Comparison of ENCODE assay signal across 25 cellular contexts in the genomic region with DNA sequence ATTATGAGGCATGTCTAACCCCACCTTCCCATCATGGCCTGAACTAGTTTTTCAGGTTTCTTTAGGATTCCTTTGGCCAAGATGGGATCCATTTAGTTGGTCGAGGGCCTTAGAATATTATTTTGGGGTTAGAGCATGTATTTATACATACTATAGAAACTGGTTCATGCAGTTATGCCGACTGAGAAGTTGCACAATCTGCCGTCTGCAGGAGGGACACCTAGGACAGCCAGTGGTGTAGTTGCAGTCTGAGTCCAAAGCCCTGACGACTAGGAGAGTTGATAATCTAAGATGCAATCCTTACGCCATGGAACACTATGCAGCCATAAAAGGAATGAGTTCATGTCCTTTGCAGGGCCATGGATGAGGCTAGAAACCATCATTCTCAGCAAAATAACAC.
"Had no signal": no experiment of that assay in that cellular context is flagged by ENCODE, and none has a peak within 500 bp of the region (broad histone marks: within the 10 kb centered on the region; RNA-seq: fewer than 3 reads in every experiment).

No MANE protein-coding gene starts in this region.

- H3K9me3 ChIP-seq: heart right ventricle, left ventricle myocardium inferior, ovary, right atrium auricular region, spleen, suprapubic skin, thoracic aorta, tibial artery, uterus had no signal

- H3K27me3 Mint-ChIP-seq: natural killer cell treated with Interleukin-12 subunit alpha and Interleukin-12 subunit beta and Interleukin-15 and Interleukin-18, amount 100 ng/mL, for 72 hours; progenitor cell of endocrine pancreas; stimulated activated naive CD8-positive, alpha-beta T cell treated with anti-CD3 and anti-CD28 coated beads, Interleukin-15, Interleukin-2, amounts not matched to agents 100 ng/mL and 50 ng/mL, for 24 hours had no signal

- H3K36me3 Mint-ChIP-seq: naive thymus-derived CD4-positive, alpha-beta T cell; natural killer cell treated with Interleukin-12 subunit alpha and Interleukin-12 subunit beta and Interleukin-15 and Interleukin-18, amount 100 ng/mL, for 72 hours; stimulated activated effector memory CD8-positive, alpha-beta T cell treated with anti-CD3 and anti-CD28 coated beads, Interleukin-12 subunit alpha, Interleukin-12 subunit beta, amount 100 ng/mL, for 72 hours had no signal

- DNase-seq: heart right ventricle; kidney; left colon; left ventricle myocardium inferior; midbrain; mucosa of descending colon; naive thymus-derived CD4-positive, alpha-beta T cell; ovary; sigmoid colon; small intestine; spleen; stimulated activated CD4-positive, alpha-beta T cell treated with anti-CD3 and anti-CD28 coated beads, Interleukin-4, amount 100 ng/mL, for 24 hours; stimulated activated naive CD4-positive, alpha-beta T cell; tibial artery; trophoblast cell; uterus had no signal

- H2AFZ ChIP-seq: hepatocyte had no signal

- H3K36me3 ChIP-seq: heart right ventricle, left ventricle myocardium inferior, ovary, right atrium auricular region, sigmoid colon, spleen, suprapubic skin, thoracic aorta, tibial artery, uterus had no signal

- ATAC-seq: heart right ventricle; left colon; mucosa of descending colon; naive thymus-derived CD4-positive, alpha-beta T cell; natural killer cell treated with Interleukin-12 subunit alpha and Interleukin-12 subunit beta and Interleukin-15 and Interleukin-18, amount 100 ng/mL, for 72 hours; stimulated activated effector memory CD8-positive, alpha-beta T cell treated with anti-CD3 and anti-CD28 coated beads, Interleukin-12 subunit alpha, Interleukin-12 subunit beta, amount 100 ng/mL, for 72 hours had no signal

- H3K4me1 ChIP-seq: heart right ventricle, left ventricle myocardium inferior, right atrium auricular region, sigmoid colon, spleen, suprapubic skin, tibial artery, uterus had no signal

- H3K4me2 ChIP-seq: hepatocyte had no signal

- H3K4me3 Mint-ChIP-seq: naive thymus-derived CD4-positive, alpha-beta T cell; natural killer cell treated with Interleukin-12 subunit alpha and Interleukin-12 subunit beta and Interleukin-15 and Interleukin-18, amount 100 ng/mL, for 72 hours; stimulated activated effector memory CD8-positive, alpha-beta T cell treated with anti-CD3 and anti-CD28 coated beads, Interleukin-12 subunit alpha, Interleukin-12 subunit beta, amount 100 ng/mL, for 72 hours; stimulated activated naive CD8-positive, alpha-beta T cell treated with anti-CD3 and anti-CD28 coated beads, Interleukin-15, Interleukin-2, amounts not matched to agents 100 ng/mL and 50 ng/mL, for 24 hours had no signal

- H3K4me1 Mint-ChIP-seq: naive thymus-derived CD4-positive, alpha-beta T cell; stimulated activated effector memory CD8-positive, alpha-beta T cell treated with anti-CD3 and anti-CD28 coated beads, Interleukin-12 subunit alpha, Interleukin-12 subunit beta, amount 100 ng/mL, for 72 hours had no signal

- H3K4me3 ChIP-seq: heart right ventricle, hepatocyte, left ventricle myocardium inferior, lung, mucosa of descending colon, ovary, right atrium auricular region, sigmoid colon, spleen, suprapubic skin, thoracic aorta, tibial artery, uterus had no signal

- H3K27ac ChIP-seq: heart right ventricle, hepatocyte, left ventricle myocardium inferior, ovary, right atrium auricular region, sigmoid colon, spleen, suprapubic skin, thoracic aorta, tibial artery, uterus had no signal

- H3K9me3 Mint-ChIP-seq: stimulated activated naive CD8-positive, alpha-beta T cell treated with anti-CD3 and anti-CD28 coated beads, Interleukin-15, Interleukin-2, amounts not matched to agents 100 ng/mL and 50 ng/mL, for 24 hours had no signal

- H3K27me3 ChIP-seq: hepatocyte, ovary, right atrium auricular region, sigmoid colon, spleen, suprapubic skin, tibial artery, uterus had no signal

- H3K27ac Mint-ChIP-seq: naive thymus-derived CD4-positive, alpha-beta T cell; natural killer cell treated with Interleukin-12 subunit alpha and Interleukin-12 subunit beta and Interleukin-15 and Interleukin-18, amount 100 ng/mL, for 72 hours; progenitor cell of endocrine pancreas; stimulated activated effector memory CD8-positive, alpha-beta T cell treated with anti-CD3 and anti-CD28 coated beads, Interleukin-12 subunit alpha, Interleukin-12 subunit beta, amount 100 ng/mL, for 72 hours; stimulated activated naive CD8-positive, alpha-beta T cell treated with anti-CD3 and anti-CD28 coated beads, Interleukin-15, Interleukin-2, amounts not matched to agents 100 ng/mL and 50 ng/mL, for 24 hours had no signal
